ENCODE assay signal across 1 cellular context in genomic region chr13:110569962-110570361, GRCh38. TPM values are rescaled to one million over a fixed set of nuclear protein-coding genes. Genes with fewer than 3 reads are reported as not detected.
"Had no signal": no experiment of that assay in that cellular context is flagged by ENCODE, and none has a peak within 500 bp of the region (broad histone marks: within the 10 kb centered on the region; RNA-seq: fewer than 3 reads in every experiment).

No MANE protein-coding gene starts in this region.

RNA-seq across cellular contexts. Expression of gene RAB20, which starts 8.4 kb away (rescaled TPM):
- total RNA-seq: OCI-LY7 had no signal
